ENCODE assay signal across 2 cellular contexts in the genomic region with DNA sequence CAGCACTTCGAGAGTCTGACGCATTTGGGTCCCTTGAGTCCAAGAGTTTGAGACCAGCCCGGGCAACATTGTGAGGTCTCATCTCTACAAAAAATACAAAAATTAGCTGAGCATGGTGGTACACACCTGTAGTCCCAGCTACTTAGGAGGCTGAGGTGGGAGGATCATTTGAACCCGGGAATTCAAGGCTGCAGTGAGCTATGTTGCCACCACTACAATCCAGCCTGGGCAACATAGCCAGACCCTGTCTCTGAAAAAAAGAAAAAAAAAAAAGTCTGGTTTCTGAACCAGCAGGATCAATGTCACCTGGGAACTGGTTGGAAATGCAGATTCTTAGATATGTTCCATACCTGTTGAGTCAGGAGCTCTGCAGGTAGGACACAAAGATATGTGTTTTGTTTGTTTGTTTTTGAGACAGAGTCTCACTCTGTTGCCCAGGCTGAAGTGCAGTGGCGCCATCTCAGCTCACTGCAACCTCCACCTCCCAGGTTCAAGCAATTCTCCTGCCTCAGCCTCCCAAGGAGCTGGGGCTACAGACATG.
TF ChIP-seq lines count a peak whose summit lies in the region.

No MANE protein-coding gene starts in this region.

TF ChIP-seq in HEK293, 187 proteins besides CTCF, POLR2A, EP300 and RAD21:
- TF ChIP-seq ZNF121 (tag by site-specific recombination; IDR thresholded peaks at IDR 0.05) (peak; percentile 50; the same call in 1 of the 2 replicates), SCRT1 (tag by site-specific recombination; IDR thresholded peaks at IDR 0.05; ENCODE audit: borderline replicate concordance) (peak; percentile 23; the same call in 1 of the 2 replicates), SCRT2 (tag by site-specific recombination; IDR thresholded peaks at IDR 0.05) (peak; percentile 51)

TF ChIP-seq in K562, 482 proteins besides CTCF, POLR2A, EP300 and RAD21:
- TF ChIP-seq KDM1A (IDR thresholded peaks at IDR 0.05): 0 out of 4 replicates have a peak, but pooled peaks of 1 of the 2 experiments have one; percentile 9
- peak; percentile 88 for TF ChIP-seq ZNF121 (CRISPR knock-in tag; conservative IDR thresholded peaks at IDR 0.05)
- TF ChIP-seq, protein P1, sequence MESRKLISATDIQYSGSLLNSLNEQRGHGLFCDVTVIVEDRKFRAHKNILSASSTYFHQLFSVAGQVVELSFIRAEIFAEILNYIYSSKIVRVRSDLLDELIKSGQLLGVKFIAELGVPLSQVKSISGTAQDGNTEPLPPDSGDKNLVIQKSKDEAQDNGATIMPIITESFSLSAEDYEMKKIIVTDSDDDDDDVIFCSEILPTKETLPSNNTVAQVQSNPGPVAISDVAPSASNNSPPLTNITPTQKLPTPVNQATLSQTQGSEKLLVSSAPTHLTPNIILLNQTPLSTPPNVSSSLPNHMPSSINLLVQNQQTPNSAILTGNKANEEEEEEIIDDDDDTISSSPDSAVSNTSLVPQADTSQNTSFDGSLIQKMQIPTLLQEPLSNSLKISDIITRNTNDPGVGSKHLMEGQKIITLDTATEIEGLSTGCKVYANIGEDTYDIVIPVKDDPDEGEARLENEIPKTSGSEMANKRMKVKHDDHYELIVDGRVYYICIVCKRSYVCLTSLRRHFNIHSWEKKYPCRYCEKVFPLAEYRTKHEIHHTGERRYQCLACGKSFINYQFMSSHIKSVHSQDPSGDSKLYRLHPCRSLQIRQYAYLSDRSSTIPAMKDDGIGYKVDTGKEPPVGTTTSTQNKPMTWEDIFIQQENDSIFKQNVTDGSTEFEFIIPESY (CRISPR knock-in tag; IDR thresholded peaks at IDR 0.05): peak; percentile 43; the same call in 1 of the 2 replicates
- TF ChIP-seq RBM25 (IDR thresholded peaks at IDR 0.05; ENCODE audit: low read depth, low read length, severe bottlenecking): peak; percentile 12
TF ChIP-seq in K562: peak in this region for 4; not testable (repeated sequence) for 478.
